In the genomic region with DNA sequence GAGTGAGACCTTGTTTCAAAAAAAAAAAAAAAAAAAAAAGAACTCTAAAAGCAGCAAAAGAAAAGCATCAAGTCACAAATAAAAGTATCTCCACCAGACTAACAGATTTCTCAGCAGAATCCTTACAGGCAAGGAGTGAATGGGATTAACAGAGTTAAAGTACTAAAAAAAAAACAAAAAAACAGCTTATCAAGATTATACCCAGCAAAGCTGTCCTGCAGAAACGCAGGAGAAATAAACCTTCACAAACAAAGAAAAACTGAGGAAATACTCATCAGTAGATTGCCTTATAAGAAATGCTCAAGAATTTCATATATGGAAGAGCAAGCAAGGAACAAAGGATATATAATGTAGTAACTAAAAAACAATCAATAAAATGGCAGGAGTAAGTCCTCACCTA, we compare ENCODE assay signal across 15 cellular contexts. TPM values are rescaled to one million over a fixed set of nuclear protein-coding genes. Genes with fewer than 3 reads are reported as not detected.
DNase-seq lines count a peak whose midpoint lies in the region; ATAC-seq and TF ChIP-seq lines count a peak whose summit lies in the region.
"Had no signal": no experiment of that assay in that cellular context is flagged by ENCODE, and none has a peak within 500 bp of the region (broad histone marks: within the 10 kb centered on the region; RNA-seq: fewer than 3 reads in every experiment).

No MANE protein-coding gene starts in this region.

- intact Hi-C loops in activated B cell treated with CpG ODN at 0.5 μM for 24 hours (cut with micrococcal nuclease) = no loop called here
- intact Hi-C loops in psoas muscle (cut with DNase I) = no loop called here
- intact Hi-C loops in head of caudate nucleus (cut with DNase I) = no loop called here

- no peak overlapping the region for H2BK15ac ChIP-seq in neuronal stem cell (ENCODE audit: low read length)

- no peaks in the 10 kb centered on the region for H3K27me3 Mint-ChIP-seq in activated naive CD8-positive, alpha-beta T cell
- H3K27me3 Mint-ChIP-seq in activated naive CD8-positive, alpha-beta T cell treated with anti-CD3 and anti-CD28 coated beads, Interleukin-2, amount 50 U/mL, for 24 hours = no peaks in the 10 kb centered on the region
- H3K27me3 Mint-ChIP-seq in activated B cell treated with CpG ODN at 0.5 μM for 24 hours = no peaks in the 10 kb centered on the region

- H3K27me3 ChIP-seq in DOHH2 (ENCODE audit: control insufficient read depth, low read length) (no peaks in the 10 kb centered on the region), psoas muscle (ENCODE audit: insufficient read depth in 3 of 3, low read length in 2 of 3) (no peaks in the 10 kb centered on the region), neuronal stem cell (ENCODE audit: control insufficient read depth in 3 of 3, insufficient read depth in 3 of 3, low read depth in 1 of 3, low read length in 3 of 3) (no peaks in the 10 kb centered on the region)

- peaks cover 61% of the 10 kb centered on the region for H3K4me1 Mint-ChIP-seq in activated naive CD8-positive, alpha-beta T cell (ENCODE audit: low read depth)
- peaks cover 52% of the 10 kb centered on the region for H3K4me1 Mint-ChIP-seq in activated naive CD8-positive, alpha-beta T cell treated with anti-CD3 and anti-CD28 coated beads, Interleukin-2, amount 50 U/mL, for 24 hours
- H3K4me1 Mint-ChIP-seq in activated B cell treated with CpG ODN at 0.5 μM for 24 hours = peaks cover 69% of the 10 kb centered on the region

- H3K4me2 ChIP-seq in DOHH2 (ENCODE audit: low read length) (peak overlapping the region; percentile 5), neuronal stem cell (ENCODE audit: insufficient read depth, low read length, poor library complexity, severe bottlenecking) (no peak overlapping the region)

- H3K79me1 ChIP-seq in neuronal stem cell (ENCODE audit: low read depth, low read length) = peaks cover 15% of the 10 kb centered on the region

- no peak overlapping the region for H3K23ac ChIP-seq in neuronal stem cell (ENCODE audit: low read depth, low read length, poor library complexity)

- H4K20me1 ChIP-seq in DOHH2 (ENCODE audit: control insufficient read depth, insufficient read depth, low read depth, low read length) = peaks cover 16% of the 10 kb centered on the region; the same call in 1 of the 2 replicates

- DNase-seq in activated naive CD8-positive, alpha-beta T cell treated with anti-CD3 and anti-CD28 coated beads, Interleukin-2, amount 50 U/mL, for 24 hours = no peak
- DNase-seq in activated B cell treated with CpG ODN at 0.5 μM for 24 hours = no peak
- DNase-seq in psoas muscle = no peak
- no peak for DNase-seq in head of caudate nucleus
- no peak for DNase-seq in neuronal stem cell (ENCODE audit: low spot score)
- DNase-seq: IMR-90, NCI-H1417, NCI-H2029, NCI-H2171 treated with DMSO at 0.1 percent for 48 hours, NCI-H510A, NCI-H82 had no signal

- H4K91ac ChIP-seq in neuronal stem cell (ENCODE audit: low read depth, low read length, poor library complexity) = no peak overlapping the region

- H2AFZ ChIP-seq in neuronal stem cell (ENCODE audit: low read length) = no peak overlapping the region

- no peak for ATAC-seq in activated naive CD8-positive, alpha-beta T cell treated with anti-CD3 and anti-CD28 coated beads, Interleukin-2, amount 50 U/mL, for 24 hours
- no peak for ATAC-seq in activated B cell treated with CpG ODN at 0.5 μM for 24 hours (ENCODE audit: low read depth)
- ATAC-seq in psoas muscle = no peak
- no peak for ATAC-seq in GM21367 (IDR thresholded peaks at IDR 0.05; ENCODE audit: unreplicated experiment)
- ATAC-seq: A549 had no signal

- H3K14ac ChIP-seq in neuronal stem cell (ENCODE audit: low read length) = no peak overlapping the region

- H3K4me3 ChIP-seq in DOHH2 (ENCODE audit: low read length) (no peak overlapping the region), psoas muscle (no peak overlapping the region), neuronal stem cell (ENCODE audit: low read length in 2 of 2) (no peak overlapping the region)
- H3K4me3 ChIP-seq: A549 had no signal

- peaks cover 93% of the 10 kb centered on the region for H3K4me1 ChIP-seq in DOHH2 (ENCODE audit: control insufficient read depth, low read length)
- H3K4me1 ChIP-seq in psoas muscle = peaks cover 57% of the 10 kb centered on the region
- H3K4me1 ChIP-seq in neuronal stem cell (ENCODE audit: control insufficient read depth in 2 of 2, insufficient read depth in 1 of 2, low read depth in 1 of 2, low read length in 2 of 2) = peaks cover 0 to 10% of the 10 kb centered on the region in 2 donors

- no peak overlapping the region for H3K27ac ChIP-seq in DOHH2 (ENCODE audit: low read depth, low read length)
- H3K27ac ChIP-seq in psoas muscle = peak overlapping the region; percentile 54
- H3K27ac ChIP-seq in neuronal stem cell (replicated peaks; ENCODE audit: low read length) = no peak overlapping the region
- H3K27ac ChIP-seq: A549 had no signal

- peaks cover 25% of the 10 kb centered on the region for H3K36me3 Mint-ChIP-seq in activated naive CD8-positive, alpha-beta T cell
- peaks cover 23% of the 10 kb centered on the region for H3K36me3 Mint-ChIP-seq in activated naive CD8-positive, alpha-beta T cell treated with anti-CD3 and anti-CD28 coated beads, Interleukin-2, amount 50 U/mL, for 24 hours (ENCODE audit: low read depth)
- peaks cover 23% of the 10 kb centered on the region for H3K36me3 Mint-ChIP-seq in activated B cell treated with CpG ODN at 0.5 μM for 24 hours (ENCODE audit: low read depth)

- peaks cover 13% of the 10 kb centered on the region for H3K9me3 Mint-ChIP-seq in activated naive CD8-positive, alpha-beta T cell (ENCODE audit: low read depth)
- peaks cover 17% of the 10 kb centered on the region for H3K9me3 Mint-ChIP-seq in activated naive CD8-positive, alpha-beta T cell treated with anti-CD3 and anti-CD28 coated beads, Interleukin-2, amount 50 U/mL, for 24 hours
- peaks cover 9% of the 10 kb centered on the region for H3K9me3 Mint-ChIP-seq in activated B cell treated with CpG ODN at 0.5 μM for 24 hours

- no peak overlapping the region for H3K9ac ChIP-seq in neuronal stem cell (ENCODE audit: low read depth, low read length, poor library complexity)

- no peak overlapping the region for H2AK5ac ChIP-seq in neuronal stem cell (ENCODE audit: low read depth, low read length)

- peaks cover 99% of the 10 kb centered on the region for H3K79me2 ChIP-seq in DOHH2 (ENCODE audit: control insufficient read depth, low read length)

- H4K8ac ChIP-seq in neuronal stem cell (ENCODE audit: low read depth, low read length) = no peak overlapping the region

- no peak for TF ChIP-seq CTCF in DOHH2 (IDR thresholded peaks at IDR 0.05; ENCODE audit: low read depth, low read length, poor library complexity, severe bottlenecking)
- no peak for TF ChIP-seq CTCF in activated B cell treated with CpG ODN at 0.5 μM for 24 hours (IDR thresholded peaks at IDR 0.05)
- no peak for TF ChIP-seq CTCF in psoas muscle (IDR thresholded peaks at IDR 0.05)

- no peak overlapping the region for H2BK5ac ChIP-seq in neuronal stem cell (ENCODE audit: low read length)

- 97 to 100% (median 100%) methylated on average over 1 of the region's 1 CpG for WGBS in psoas muscle, 3 donors
- no CpG with 5 or more reads among the region's 1 CpG for WGBS in neuronal stem cell (ENCODE audit: extremely low coverage in 2 of 2, insufficient read length in 2 of 2, insufficient replicate concordance in 1 of 2), 2 donors

- H3K18ac ChIP-seq in neuronal stem cell (ENCODE audit: low read length) = no peak overlapping the region

- no peaks in the 10 kb centered on the region for H3K9me2 ChIP-seq in DOHH2 (replicated peaks; ENCODE audit: control insufficient read depth, low read length)

- POLR2A ChIA-PET in activated B cell treated with CpG ODN at 0.5 μM for 24 hours (lab: Charles Lee) = interaction anchor here (0.7 kb wide), 1 partner anchor 24 kb away, joined by 7 read pairs; no protein-coding TSS in a partner anchor

- peaks cover 15% of the 10 kb centered on the region; the same call in 1 of the 2 replicates for H3F3A ChIP-seq in DOHH2 (ENCODE audit: control insufficient read depth, insufficient read depth)

- peaks cover 8% of the 10 kb centered on the region; the same call in 1 of the 2 replicates for H3K36me3 ChIP-seq in DOHH2 (ENCODE audit: control insufficient read depth, low read length)
- H3K36me3 ChIP-seq in psoas muscle (ENCODE audit: insufficient read depth in 1 of 2, low read depth in 1 of 2) = no peaks in the 10 kb centered on the region
- H3K36me3 ChIP-seq in neuronal stem cell (replicated peaks in 1 of 2; ENCODE audit: control insufficient read depth in 2 of 2, insufficient read depth in 2 of 2, low read length in 2 of 2) = peaks cover 0 to 3% of the 10 kb centered on the region in 2 donors

- H3K4me3 Mint-ChIP-seq in activated naive CD8-positive, alpha-beta T cell = peak overlapping the region; percentile 36
- H3K4me3 Mint-ChIP-seq in activated naive CD8-positive, alpha-beta T cell treated with anti-CD3 and anti-CD28 coated beads, Interleukin-2, amount 50 U/mL, for 24 hours = no peak overlapping the region
- H3K4me3 Mint-ChIP-seq in activated B cell treated with CpG ODN at 0.5 μM for 24 hours = no peak overlapping the region

- no peak overlapping the region for H2BK12ac ChIP-seq in neuronal stem cell (ENCODE audit: low read length)

- no peak overlapping the region for H3K4ac ChIP-seq in neuronal stem cell (ENCODE audit: low read length)

- CTCF ChIA-PET in activated B cell treated with CpG ODN at 0.5 μM for 24 hours (lab: Charles Lee) = no interaction called here

- H3K9me3 ChIP-seq in DOHH2 (ENCODE audit: control insufficient read depth, insufficient read depth, low read length) = no peaks in the 10 kb centered on the region
- H3K9me3 ChIP-seq in psoas muscle = no peaks in the 10 kb centered on the region
- H3K9me3 ChIP-seq in neuronal stem cell (replicated peaks in 1 of 2; ENCODE audit: control insufficient read depth in 2 of 2, insufficient read depth in 1 of 2, low read depth in 1 of 2, low read length in 2 of 2) = peaks cover 0 to 3% of the 10 kb centered on the region in 2 donors
- H3K9me3 ChIP-seq: A549 had no signal

- H2BK120ac ChIP-seq in neuronal stem cell (ENCODE audit: low read depth, low read length) = no peak overlapping the region

- H3K27ac Mint-ChIP-seq in activated naive CD8-positive, alpha-beta T cell = peak overlapping the region; percentile 61
- H3K27ac Mint-ChIP-seq in activated naive CD8-positive, alpha-beta T cell treated with anti-CD3 and anti-CD28 coated beads, Interleukin-2, amount 50 U/mL, for 24 hours = no peak overlapping the region
- peak overlapping the region; percentile 65 for H3K27ac Mint-ChIP-seq in activated B cell treated with CpG ODN at 0.5 μM for 24 hours

RNA-seq across cellular contexts. Expression of a gene that starts 35.6 kb away (rescaled TPM):
- total RNA-seq in activated B cell treated with CpG ODN at 0.5 μM for 24 hours = 142 and 176 TPM in 2 replicates
- total RNA-seq in psoas muscle = 10 to 100 TPM; 49.8 to 71.5 (median 53.7) TPM
- polyA plus RNA-seq in psoas muscle = 10 to 100 TPM; 40.2 to 66.7 (median 56.8) TPM
- polyA plus RNA-seq in neuronal stem cell (2013, experiment 1 of 2) = 40.9 TPM
- polyA plus RNA-seq in neuronal stem cell (2013, experiment 2 of 2) = 40.8 TPM
